Comparison of ENCODE assay signal across 8 cellular contexts in the genomic region with DNA sequence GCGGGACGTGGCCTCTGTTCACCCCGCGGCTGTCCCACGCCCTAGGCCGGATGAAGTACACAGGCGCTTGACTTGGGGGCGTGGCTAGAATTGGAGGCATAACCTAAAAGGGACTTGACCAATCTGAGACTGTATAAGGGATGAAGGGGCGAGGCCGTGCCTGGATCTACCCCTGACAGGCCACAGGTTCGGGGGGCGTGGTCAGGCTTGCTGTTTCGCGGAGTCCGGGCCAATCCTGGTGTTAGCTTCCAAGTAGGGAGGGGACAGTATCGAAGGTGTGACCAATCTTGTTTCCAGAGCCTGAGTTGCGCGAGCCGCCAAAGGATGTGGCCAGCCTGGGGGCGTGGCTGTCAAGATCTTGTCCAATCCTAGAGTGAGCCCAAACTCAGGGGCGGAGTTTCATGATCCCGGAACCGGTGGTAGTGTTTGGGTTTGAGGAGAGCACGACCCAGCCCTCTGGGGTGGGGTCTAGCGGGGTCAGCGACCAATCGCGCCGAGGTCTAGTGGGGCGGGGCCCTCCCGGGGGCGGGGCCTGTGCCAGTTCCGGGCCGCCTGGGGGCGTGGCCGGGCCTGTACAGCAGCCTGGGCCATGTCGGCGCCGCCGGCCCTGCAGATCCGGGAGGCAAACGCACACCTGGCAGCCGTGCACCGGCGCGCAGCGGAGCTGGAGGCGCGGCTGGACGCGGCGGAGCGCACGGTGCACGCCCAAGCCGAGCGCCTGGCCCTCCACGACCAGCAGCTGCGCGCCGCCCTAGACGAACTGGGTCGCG. TPM values are rescaled to one million over a fixed set of nuclear protein-coding genes. Genes with fewer than 3 reads are reported as not detected.
DNase-seq lines count a peak whose midpoint lies in the region; ATAC-seq and TF ChIP-seq lines count a peak whose summit lies in the region.

Gene VMAC (plus strand): TSS at position 571 of the 770 bp plus-strand sequence. CDS start 19 bp downstream, at position 590.

- no peaks in the 10 kb centered on the region for H3K9me3 ChIP-seq in SK-N-SH

- peak within 1 kb of the TSS; percentile 71 to 79 for H3K4me3 ChIP-seq in SK-N-SH (ENCODE audit: low read depth in 2 of 2, low read length in 1 of 2)

- H2AFZ ChIP-seq in SK-N-SH (ENCODE audit: low read depth) = 0 out of 2 replicates have a peak within 1 kb of the TSS, but pooled peaks have one; percentile 67

- TF ChIP-seq CTCF in GM10248 (IDR thresholded peaks at IDR 0.05; ENCODE audit: control extremely low read depth, extremely low read depth, low read depth, missing control alignments) = no peak
- no peak for TF ChIP-seq CTCF in SK-N-SH (IDR thresholded peaks at IDR 0.05)

- H3K36me3 ChIP-seq in SK-N-SH (replicated peaks in 1 of 2; ENCODE audit: control insufficient read depth in 1 of 2, insufficient read depth in 2 of 2, low read length in 1 of 2) = peaks cover under 1 to 3% of the 10 kb centered on the region in 2 experiments

- no peak for TF ChIP-seq EP300 in SK-N-SH (IDR thresholded peaks at IDR 0.05; ENCODE audit: borderline replicate concordance in 1 of 2, low read depth in 1 of 2, low read length in 1 of 2)

- H3K4me2 ChIP-seq in SK-N-SH = peak within 1 kb of the TSS; percentile 86

- H3F3A ChIP-seq in SK-N-SH (replicated peaks; ENCODE audit: insufficient read depth) = no peaks in the 10 kb centered on the region

- under 1% methylated on average over 16 of the region's 64 CpGs for WGBS in SK-N-SH (ENCODE audit: low lambda C conversion rate)

- peaks cover 14% of the 10 kb centered on the region for H4K20me1 ChIP-seq in SK-N-SH (ENCODE audit: insufficient read depth)

- peak; percentile 84 for ATAC-seq in HG02610 (IDR thresholded peaks at IDR 0.05; ENCODE audit: unreplicated experiment)

- H3K79me2 ChIP-seq in SK-N-SH (ENCODE audit: insufficient read depth) = peaks cover 55% of the 10 kb centered on the region

- no peaks in the 10 kb centered on the region for H3K36me3 Mint-ChIP-seq in activated naive CD8-positive, alpha-beta T cell

- H3K27ac Mint-ChIP-seq in activated naive CD8-positive, alpha-beta T cell = peak within 1 kb of the TSS; percentile 99

- no peaks in the 10 kb centered on the region for H3K9me3 Mint-ChIP-seq in activated naive CD8-positive, alpha-beta T cell (ENCODE audit: low read depth)

- CTCF ChIA-PET in GM10248 (lab: Yijun Ruan, JAX) (interaction anchor here (1.5 to 3.1 kb wide), 6 partner anchors 13 to 118 kb away, joined by 4 to 19 read pairs (median 10); partner anchors contain the start of gene NRTN), SK-N-SH (lab: Yijun Ruan, JAX) (interaction anchor here (0.5 to 2.8 kb wide), 8 partner anchors 11 to 221 kb away, joined by 3 to 19 read pairs (median 4); no protein-coding TSS in a partner anchor)

- peaks cover 31% of the 10 kb centered on the region for H3K4me1 Mint-ChIP-seq in activated naive CD8-positive, alpha-beta T cell (ENCODE audit: low read depth)

- H3K4me1 ChIP-seq in SK-N-SH (ENCODE audit: control insufficient read depth in 1 of 2, insufficient read depth in 2 of 2, low read depth in 1 of 2, low read length in 1 of 2) = peaks cover 0 to 5% of the 10 kb centered on the region in 2 experiments; a peak in 2 of 4 replicates

- no peaks in the 10 kb centered on the region for H3K27me3 Mint-ChIP-seq in activated naive CD8-positive, alpha-beta T cell

- H3K4me3 Mint-ChIP-seq in activated naive CD8-positive, alpha-beta T cell = peak within 1 kb of the TSS; percentile 99

- peak within 1 kb of the TSS; percentile 97 for H3K9ac ChIP-seq in SK-N-SH

- DNase-seq in GM10248 (ENCODE audit: extremely low spot score) (peak; percentile 99), NCI-H1092 (lab: John Stamatoyannopoulos, UW) (peak; percentile 100), SK-N-SH (peak; percentile 99), glomerular visceral epithelial cell (ENCODE audit: extremely low spot score) (peak; percentile 100), occipital lobe (lab: John Stamatoyannopoulos, UW) (peak; percentile 99)

- POLR2A ChIA-PET in GM10248 (lab: Yijun Ruan, JAX) = interaction anchor here (1.4 to 2.7 kb wide), 3 partner anchors 74 to 184 kb away, joined by 4 to 21 read pairs (median 5); partner anchors contain the start of genes CATSPERD, LONP1 and RANBP3
- POLR2A ChIA-PET in SK-N-SH (lab: Yijun Ruan, JAX) = interaction anchor here (0.6 to 2.0 kb wide), 6 partner anchors 9 to 113 kb away, joined by 3 to 11 read pairs (median 4); partner anchors contain the start of gene DUS3L

- H3K9me2 ChIP-seq in SK-N-SH = no peaks in the 10 kb centered on the region

- no peaks in the 10 kb centered on the region for H3K27me3 ChIP-seq in SK-N-SH (ENCODE audit: insufficient read depth)

- H3K27ac ChIP-seq in SK-N-SH (ENCODE audit: low read depth in 2 of 2, low read length in 1 of 2) (peak within 1 kb of the TSS; percentile 84 to 88), temporal lobe (ENCODE audit: low read depth, low read length) (peak within 1 kb of the TSS; percentile 87)

- TF ChIP-seq RAD21 in SK-N-SH (IDR thresholded peaks at IDR 0.05; ENCODE audit: low read length) = peak; percentile 10; the same call in 1 of the 2 replicates

TF ChIP-seq in SK-N-SH, 30 proteins besides CTCF, POLR2A, EP300 and RAD21:
- peak; percentile 86 for TF ChIP-seq NRF1 (IDR thresholded peaks at IDR 0.05; ENCODE audit: low read depth, low read length)
- TF ChIP-seq YY1 (IDR thresholded peaks at IDR 0.05; ENCODE audit: low read depth) = no peak
- peak; percentile 49 for TF ChIP-seq MXI1 (IDR thresholded peaks at IDR 0.05; ENCODE audit: low read depth, low read length)
- peak; percentile 30; the same call in 1 of the 2 replicates for TF ChIP-seq GABPA (IDR thresholded peaks at IDR 0.05; ENCODE audit: low read depth)
- TF ChIP-seq CHD2 (IDR thresholded peaks at IDR 0.05; ENCODE audit: low read length, partially characterized antibody) = peak; percentile 60
- TF ChIP-seq POLR2AphosphoS5 (IDR thresholded peaks at IDR 0.05; ENCODE audit: low read depth, low read length) = peak; percentile 33
- TF ChIP-seq ELF1 (IDR thresholded peaks at IDR 0.05) = peak; percentile 78
- TF ChIP-seq, protein P1, sequence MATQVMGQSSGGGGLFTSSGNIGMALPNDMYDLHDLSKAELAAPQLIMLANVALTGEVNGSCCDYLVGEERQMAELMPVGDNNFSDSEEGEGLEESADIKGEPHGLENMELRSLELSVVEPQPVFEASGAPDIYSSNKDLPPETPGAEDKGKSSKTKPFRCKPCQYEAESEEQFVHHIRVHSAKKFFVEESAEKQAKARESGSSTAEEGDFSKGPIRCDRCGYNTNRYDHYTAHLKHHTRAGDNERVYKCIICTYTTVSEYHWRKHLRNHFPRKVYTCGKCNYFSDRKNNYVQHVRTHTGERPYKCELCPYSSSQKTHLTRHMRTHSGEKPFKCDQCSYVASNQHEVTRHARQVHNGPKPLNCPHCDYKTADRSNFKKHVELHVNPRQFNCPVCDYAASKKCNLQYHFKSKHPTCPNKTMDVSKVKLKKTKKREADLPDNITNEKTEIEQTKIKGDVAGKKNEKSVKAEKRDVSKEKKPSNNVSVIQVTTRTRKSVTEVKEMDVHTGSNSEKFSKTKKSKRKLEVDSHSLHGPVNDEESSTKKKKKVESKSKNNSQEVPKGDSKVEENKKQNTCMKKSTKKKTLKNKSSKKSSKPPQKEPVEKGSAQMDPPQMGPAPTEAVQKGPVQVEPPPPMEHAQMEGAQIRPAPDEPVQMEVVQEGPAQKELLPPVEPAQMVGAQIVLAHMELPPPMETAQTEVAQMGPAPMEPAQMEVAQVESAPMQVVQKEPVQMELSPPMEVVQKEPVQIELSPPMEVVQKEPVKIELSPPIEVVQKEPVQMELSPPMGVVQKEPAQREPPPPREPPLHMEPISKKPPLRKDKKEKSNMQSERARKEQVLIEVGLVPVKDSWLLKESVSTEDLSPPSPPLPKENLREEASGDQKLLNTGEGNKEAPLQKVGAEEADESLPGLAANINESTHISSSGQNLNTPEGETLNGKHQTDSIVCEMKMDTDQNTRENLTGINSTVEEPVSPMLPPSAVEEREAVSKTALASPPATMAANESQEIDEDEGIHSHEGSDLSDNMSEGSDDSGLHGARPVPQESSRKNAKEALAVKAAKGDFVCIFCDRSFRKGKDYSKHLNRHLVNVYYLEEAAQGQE (IDR thresholded peaks at IDR 0.05; ENCODE audit: low read depth, low read length) = no peak
- no peak for TF ChIP-seq ZBTB33 (IDR thresholded peaks at IDR 0.05; ENCODE audit: borderline replicate concordance, low read depth)
- peak; percentile 73 for TF ChIP-seq TAF1 (IDR thresholded peaks at IDR 0.05; ENCODE audit: borderline replicate concordance, low read depth, low read length)

RNA-seq across cellular contexts. Expression of gene VMAC, which starts in this region (rescaled TPM):
- polyA plus RNA-seq in SK-N-SH (2012; rRNA removed) = 6.5 and 9.1 TPM in 2 replicates
- 1.9 and 2.6 TPM in 2 replicates for polyA plus RNA-seq in SK-N-SH (2012; cell fraction: cytosol; rRNA removed)
- 40.0 and 44.0 TPM in 2 replicates for polyA plus RNA-seq in SK-N-SH (2012; cell fraction: nucleus; rRNA removed)
- 4.1 TPM for total RNA-seq in occipital lobe
- total RNA-seq in temporal lobe = 3.0 TPM

Comparison
In these comparisons a context has a peak if more than half of its experiments do, and no peak if none do; other contexts are left out.
1. Peak in every context shown above with its lines: DNase-seq, ATAC-seq, H3K4me3 ChIP-seq and H3K27ac ChIP-seq.